In the genomic region with DNA sequence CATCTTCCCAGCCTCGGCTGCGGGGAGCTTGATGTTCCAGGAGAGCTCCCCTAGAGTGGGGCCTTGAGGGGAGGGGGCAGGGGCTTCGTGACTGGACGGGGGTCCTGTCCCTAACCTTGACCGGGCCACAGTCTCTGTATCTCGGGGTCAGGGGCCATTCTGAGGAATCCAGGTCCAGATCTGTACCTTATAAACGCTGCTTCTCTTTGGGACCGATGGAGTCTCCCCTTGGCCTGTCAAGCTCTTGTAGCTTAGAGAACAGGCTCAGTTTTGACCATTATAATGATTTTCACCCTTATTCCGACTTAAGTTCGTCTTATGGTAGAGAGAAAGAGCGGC, we compare ENCODE assay signal across 8 cellular contexts. TPM values are rescaled to one million over a fixed set of nuclear protein-coding genes. Genes with fewer than 3 reads are reported as not detected.
DNase-seq lines count a peak whose midpoint lies in the region; ATAC-seq and TF ChIP-seq lines count a peak whose summit lies in the region.

No MANE protein-coding gene starts in this region.

- H3K4me3 ChIP-seq in CD8-positive, alpha-beta T cell (ENCODE audit: low read depth, low read length): peak overlapping the region; percentile 93
- peak overlapping the region; percentile 90 for H3K4me3 ChIP-seq in astrocyte of the cerebellum (ENCODE audit: low read depth, low read length)
- H3K4me3 ChIP-seq in lower lobe of right lung: peak overlapping the region; percentile 85

- POLR2A ChIA-PET in CD8-positive, alpha-beta T cell (lab: Charles Lee): interaction anchor here (0.5 to 2.5 kb wide), 16 partner anchors 9 to 413 kb away, joined by 3 to 38 read pairs (median 4); partner anchors contain the start of genes BUD31, FAM200A, PDAP1 and ZNF655

- H3K4me1 ChIP-seq in CD8-positive, alpha-beta T cell (ENCODE audit: insufficient read depth, low read length): peaks cover 29% of the 10 kb centered on the region
- H3K4me1 ChIP-seq in lower lobe of right lung: peaks cover 41% of the 10 kb centered on the region

- H3K27me3 Mint-ChIP-seq in CD8-positive, alpha-beta T cell (ENCODE audit: low read depth): no peaks in the 10 kb centered on the region

- in situ Hi-C loops in astrocyte of the cerebellum (cut with HindIII; ENCODE audit: low sequenced_read_pairs): no loop called here

- H3K9me3 ChIP-seq in CD8-positive, alpha-beta T cell (ENCODE audit: low read length): no peaks in the 10 kb centered on the region
- no peaks in the 10 kb centered on the region for H3K9me3 ChIP-seq in lower lobe of right lung

- ATAC-seq in CD8-positive, alpha-beta T cell: no peak
- ATAC-seq in HG03045 (IDR thresholded peaks at IDR 0.05; ENCODE audit: unreplicated experiment) (peak; percentile 3), lower lobe of right lung (no peak), HG03039 (IDR thresholded peaks at IDR 0.05; ENCODE audit: unreplicated experiment) (no peak), GM19397 (IDR thresholded peaks at IDR 0.05; ENCODE audit: unreplicated experiment) (no peak), GM18868 (IDR thresholded peaks at IDR 0.05; ENCODE audit: unreplicated experiment) (no peak)

- H3K36me3 Mint-ChIP-seq in CD8-positive, alpha-beta T cell: peaks cover 5% of the 10 kb centered on the region

- H3K4me3 Mint-ChIP-seq in CD8-positive, alpha-beta T cell: peak overlapping the region; percentile 99

- no peaks in the 10 kb centered on the region for H3K27me3 ChIP-seq in CD8-positive, alpha-beta T cell (ENCODE audit: insufficient read depth, low read length)
- H3K27me3 ChIP-seq in lower lobe of right lung (ENCODE audit: low read depth): no peaks in the 10 kb centered on the region

- H3K27ac ChIP-seq in CD8-positive, alpha-beta T cell (ENCODE audit: low read depth, low read length): peak overlapping the region; percentile 67
- peak overlapping the region; percentile 92 for H3K27ac ChIP-seq in lower lobe of right lung

- peak overlapping the region; percentile 97 for H3K27ac Mint-ChIP-seq in CD8-positive, alpha-beta T cell

- DNase-seq in CD8-positive, alpha-beta T cell: no peak
- no peak for DNase-seq in astrocyte of the cerebellum (ENCODE audit: low read depth)
- no peak for DNase-seq in lower lobe of right lung
- no peak for DNase-seq in DMS53 (lab: John Stamatoyannopoulos, UW)

- H3K36me3 ChIP-seq in CD8-positive, alpha-beta T cell (ENCODE audit: insufficient read depth, low read length): peaks cover 4% of the 10 kb centered on the region
- H3K36me3 ChIP-seq in lower lobe of right lung: peaks cover 7% of the 10 kb centered on the region

- peaks cover 37% of the 10 kb centered on the region for H3K4me1 Mint-ChIP-seq in CD8-positive, alpha-beta T cell (ENCODE audit: low read depth)

- TF ChIP-seq CTCF in CD8-positive, alpha-beta T cell (IDR thresholded peaks at IDR 0.05): no peak
- TF ChIP-seq CTCF in astrocyte of the cerebellum (IDR thresholded peaks at IDR 0.05; ENCODE audit: low read depth, low read length, missing control alignments) (no peak), lower lobe of right lung (IDR thresholded peaks at IDR 0.05) (no peak)

- CTCF ChIA-PET in CD8-positive, alpha-beta T cell (lab: Charles Lee): interaction anchor here (0.7 kb wide), 1 partner anchor 705 kb away, joined by 3 read pairs; no protein-coding TSS in a partner anchor

- intact Hi-C loops in CD8-positive, alpha-beta T cell (cut with DNase I, micrococcal nuclease): loop anchor here (1.0 to 10.0 kb wide), 9 partner anchors 47 to 924 kb away; partner anchors contain the start of genes BUD31 (in 2 of the 2), PDAP1 (in 2 of the 2), CPSF4 (in 1 of the 2) and FAM200A (in 1 of the 2)
- intact Hi-C loops in lower lobe of right lung (cut with DNase I): no loop called here

- no peaks in the 10 kb centered on the region for H3K9me3 Mint-ChIP-seq in CD8-positive, alpha-beta T cell

RNA-seq across cellular contexts. Expression of gene ZKSCAN5, which starts 0.8 kb away (rescaled TPM):
- total RNA-seq in CD8-positive, alpha-beta T cell: 1 to 10 TPM; 6.0 to 6.2 TPM
- 6.2 TPM for total RNA-seq in lower lobe of right lung

RNA-seq across cellular contexts. Expression of gene ZNF394, which starts 5.2 kb away (rescaled TPM):
- 100 to 1,000 TPM; 256 to 268 TPM for total RNA-seq in CD8-positive, alpha-beta T cell
- 32.9 TPM for total RNA-seq in lower lobe of right lung

RNA-seq across cellular contexts. Expression of gene ZNF789, which starts 32.6 kb away (rescaled TPM):
- 10 to 100 TPM; 12.9 to 14.1 TPM for total RNA-seq in CD8-positive, alpha-beta T cell
- 11.1 TPM for total RNA-seq in lower lobe of right lung

RNA-seq across cellular contexts. Expression of gene ATP5MF, which starts 39.3 kb away (rescaled TPM):
- 10 to 100 TPM; 45.6 to 48.5 TPM for total RNA-seq in CD8-positive, alpha-beta T cell
- total RNA-seq in lower lobe of right lung: 210 TPM

RNA-seq across cellular contexts. Expression of gene FAM200A, which starts 46.6 kb away (rescaled TPM):
- 1 to 10 TPM; 2.7 to 3.3 TPM for total RNA-seq in CD8-positive, alpha-beta T cell
- total RNA-seq in lower lobe of right lung: 6.7 TPM
